17 cellular contexts compared by ENCODE assay signal in the genomic region with DNA sequence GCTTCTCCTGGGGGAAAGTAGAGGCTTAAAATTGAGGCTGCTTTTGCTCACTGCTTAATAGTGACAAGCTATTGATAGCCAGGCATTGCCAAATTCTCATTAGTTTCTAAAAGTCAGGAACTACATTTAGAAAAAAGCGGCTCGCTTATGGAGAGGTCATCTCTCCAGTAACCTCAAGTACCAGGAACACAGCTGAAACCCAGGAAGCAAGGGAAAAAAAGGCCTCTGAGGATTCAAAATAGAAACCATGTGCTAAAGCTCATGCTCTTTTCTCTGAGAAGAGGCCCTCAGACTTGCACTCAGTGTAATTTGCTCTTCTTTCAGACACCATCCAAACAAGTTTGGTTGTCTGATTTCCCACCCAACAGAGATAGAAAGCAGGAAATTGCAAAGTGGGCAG.
DNase-seq lines count a peak whose midpoint lies in the region; ATAC-seq and TF ChIP-seq lines count a peak whose summit lies in the region.
"Had no signal": no experiment of that assay in that cellular context is flagged by ENCODE, and none has a peak within 500 bp of the region (broad histone marks: within the 10 kb centered on the region; RNA-seq: fewer than 3 reads in every experiment).

No MANE protein-coding gene starts in this region.

- in situ Hi-C loops in mammary epithelial cell (cut with MboI; ENCODE audit: low sequenced_read_pairs in 2 of 2), result no loop called here

- H3K27ac ChIP-seq in mammary epithelial cell (ENCODE audit: insufficient read depth, low read depth, low read length) (no peak overlapping the region), breast epithelium (no peak overlapping the region), vagina (peak overlapping the region; percentile 10)

- H3K36me3 Mint-ChIP-seq in neural crest cell (ENCODE audit: low read depth), result no peaks in the 10 kb centered on the region
- no peaks in the 10 kb centered on the region for H3K36me3 Mint-ChIP-seq in activated CD4-positive, alpha-beta T cell treated with anti-CD3 and anti-CD28 coated beads, Interleukin-2, amount 10 ng/mL, durations not matched to agents 24 days and 14 days (ENCODE audit: low read depth)
- H3K36me3 Mint-ChIP-seq: CD14-positive monocyte had no signal

- no peak for ATAC-seq in GM21447 (IDR thresholded peaks at IDR 0.05; ENCODE audit: unreplicated experiment)

- H3K36me3 ChIP-seq in mammary epithelial cell (ENCODE audit: insufficient read depth, low read length) (no peaks in the 10 kb centered on the region), breast epithelium (no peaks in the 10 kb centered on the region), vagina (no peaks in the 10 kb centered on the region)

- no peak overlapping the region for H3K4me2 ChIP-seq in mammary epithelial cell (ENCODE audit: insufficient read depth, low read depth, low read length)

- H3K9me3 ChIP-seq in mammary epithelial cell (replicated peaks; ENCODE audit: insufficient read depth, low read length) (no peaks in the 10 kb centered on the region), breast epithelium (no peaks in the 10 kb centered on the region), vagina (no peaks in the 10 kb centered on the region)
- H3K9me3 ChIP-seq: Caco-2 had no signal

- no peaks in the 10 kb centered on the region for H3K4me1 ChIP-seq in mammary epithelial cell (ENCODE audit: insufficient read depth, low read length)
- H3K4me1 ChIP-seq in breast epithelium, result no peaks in the 10 kb centered on the region
- no peaks in the 10 kb centered on the region for H3K4me1 ChIP-seq in vagina
- H3K4me1 ChIP-seq: Caco-2 had no signal

- H3K27ac Mint-ChIP-seq in neural crest cell (ENCODE audit: unreplicated experiment), result peak overlapping the region; percentile 65
- H3K27ac Mint-ChIP-seq in activated CD4-positive, alpha-beta T cell treated with anti-CD3 and anti-CD28 coated beads, Interleukin-2, amount 10 ng/mL, durations not matched to agents 24 days and 14 days, result no peak overlapping the region
- H3K27ac Mint-ChIP-seq: CD14-positive monocyte, H9 had no signal

- DNase-seq in mammary epithelial cell, result no peak
- no peak for DNase-seq in breast epithelium (ENCODE audit: low spot score in 2 of 2)
- DNase-seq in fibroblast of mammary gland (ENCODE audit: low read depth), result peak; percentile 7
- DNase-seq in neural crest cell (ENCODE audit: low read depth, low spot score), result no peak
- no peak for DNase-seq in vagina (ENCODE audit: extremely low spot score in 2 of 2)
- DNase-seq in activated gamma-delta T cell (lab: John Stamatoyannopoulos, UW), result no peak
- no peak for DNase-seq in activated CD4-positive, alpha-beta T cell treated with anti-CD3 and anti-CD28 coated beads, Interleukin-2, amount 10 ng/mL, durations not matched to agents 24 days and 14 days
- DNase-seq: Caco-2, H9, IMR-90, MV-4-11, NCI-H1417 treated with DMSO at 0.1 percent for 48 hours, NCI-H2081 treated with DMSO at 0.1 percent for 48 hours, NCI-H226, NCI-H526 had no signal

- H3K79me2 ChIP-seq in mammary epithelial cell (ENCODE audit: insufficient read depth, low read length), result no peaks in the 10 kb centered on the region

- no peaks in the 10 kb centered on the region for H3K9me3 Mint-ChIP-seq in neural crest cell
- no peaks in the 10 kb centered on the region for H3K9me3 Mint-ChIP-seq in activated CD4-positive, alpha-beta T cell treated with anti-CD3 and anti-CD28 coated beads, Interleukin-2, amount 10 ng/mL, durations not matched to agents 24 days and 14 days
- H3K9me3 Mint-ChIP-seq: H9 had no signal

- intact Hi-C loops in mammary epithelial cell (cut with micrococcal nuclease), result no loop called here
- intact Hi-C loops in breast epithelium (cut with DNase I; ENCODE audit: low total_unique reads), result no loop called here
- intact Hi-C loops in vagina (cut with DNase I), result no loop called here
- intact Hi-C loops in activated CD4-positive, alpha-beta T cell treated with anti-CD3 and anti-CD28 coated beads, Interleukin-2, amount 10 ng/mL, durations not matched to agents 24 days and 14 days (cut with micrococcal nuclease), result no loop called here

- H3K4me1 Mint-ChIP-seq in neural crest cell, result peaks cover 36% of the 10 kb centered on the region
- no peaks in the 10 kb centered on the region for H3K4me1 Mint-ChIP-seq in activated CD4-positive, alpha-beta T cell treated with anti-CD3 and anti-CD28 coated beads, Interleukin-2, amount 10 ng/mL, durations not matched to agents 24 days and 14 days
- H3K4me1 Mint-ChIP-seq: CD14-positive monocyte, H9 had no signal

- 100% methylated on average over 2 of the region's 2 CpGs for WGBS in mammary epithelial cell (ENCODE audit: low coverage, missing lambda C conversion rate)

- peak overlapping the region; percentile 7 for H2AFZ ChIP-seq in mammary epithelial cell (ENCODE audit: low read depth, low read length)

- dilution Hi-C loops in mammary epithelial cell (cut with HindIII; ENCODE audit: low sequenced_read_pairs), result no loop called here

- no peak for TF ChIP-seq CTCF in mammary epithelial cell (conservative IDR thresholded peaks at IDR 0.05 in 1 of 2, IDR thresholded peaks at IDR 0.05 in 1 of 2; ENCODE audit: extremely low read depth in 1 of 2, insufficient read depth in 1 of 2, low read depth in 1 of 2, low read length in 2 of 2)
- TF ChIP-seq CTCF in breast epithelium (IDR thresholded peaks at IDR 0.05), result no peak
- TF ChIP-seq CTCF in fibroblast of mammary gland (conservative IDR thresholded peaks at IDR 0.05; ENCODE audit: control insufficient read depth, insufficient read depth, low read depth, low read length), result no peak
- TF ChIP-seq CTCF in neural crest cell (conservative IDR thresholded peaks at IDR 0.05), result no peak
- no peak for TF ChIP-seq CTCF in vagina (IDR thresholded peaks at IDR 0.05)

- TF ChIP-seq POLR2A in breast epithelium (IDR thresholded peaks at IDR 0.05), result no peak
- TF ChIP-seq POLR2A in vagina (IDR thresholded peaks at IDR 0.05), result no peak

- no peak overlapping the region for H3K4me3 Mint-ChIP-seq in neural crest cell
- no peak overlapping the region for H3K4me3 Mint-ChIP-seq in activated CD4-positive, alpha-beta T cell treated with anti-CD3 and anti-CD28 coated beads, Interleukin-2, amount 10 ng/mL, durations not matched to agents 24 days and 14 days
- H3K4me3 Mint-ChIP-seq: CD14-positive monocyte, H9 had no signal

- no TSS peak for BruUV-seq in mammary epithelial cell (replicated peaks; lab: Mats Ljungman, UMichigan)

- H3K27me3 Mint-ChIP-seq in neural crest cell (ENCODE audit: low read depth), result no peaks in the 10 kb centered on the region
- H3K27me3 Mint-ChIP-seq in activated CD4-positive, alpha-beta T cell treated with anti-CD3 and anti-CD28 coated beads, Interleukin-2, amount 10 ng/mL, durations not matched to agents 24 days and 14 days, result peaks cover 4% of the 10 kb centered on the region

- H3K27me3 ChIP-seq in mammary epithelial cell (ENCODE audit: insufficient read depth, low read length) (no peaks in the 10 kb centered on the region), breast epithelium (no peaks in the 10 kb centered on the region), vagina (no peaks in the 10 kb centered on the region)

- no peaks in the 10 kb centered on the region for H4K20me1 ChIP-seq in mammary epithelial cell (ENCODE audit: insufficient read depth, low read length)

- no peak overlapping the region for H3K9ac ChIP-seq in mammary epithelial cell (ENCODE audit: insufficient read depth, low read length)

- CTCF ChIA-PET in mammary epithelial cell (lab: Charles Lee; ENCODE audit: low non-redundant PET), result no interaction called here

- H3K4me3 ChIP-seq in mammary epithelial cell (replicated peaks in 1 of 3; ENCODE audit: insufficient read depth in 1 of 3, low read depth in 2 of 3, low read length in 3 of 3) (no peak overlapping the region), breast epithelium (no peak overlapping the region), fibroblast of mammary gland (ENCODE audit: control insufficient read depth, low read depth, low read length) (no peak overlapping the region), vagina (no peak overlapping the region)
